ENCODE assay signal across 8 cellular contexts in the genomic region with DNA sequence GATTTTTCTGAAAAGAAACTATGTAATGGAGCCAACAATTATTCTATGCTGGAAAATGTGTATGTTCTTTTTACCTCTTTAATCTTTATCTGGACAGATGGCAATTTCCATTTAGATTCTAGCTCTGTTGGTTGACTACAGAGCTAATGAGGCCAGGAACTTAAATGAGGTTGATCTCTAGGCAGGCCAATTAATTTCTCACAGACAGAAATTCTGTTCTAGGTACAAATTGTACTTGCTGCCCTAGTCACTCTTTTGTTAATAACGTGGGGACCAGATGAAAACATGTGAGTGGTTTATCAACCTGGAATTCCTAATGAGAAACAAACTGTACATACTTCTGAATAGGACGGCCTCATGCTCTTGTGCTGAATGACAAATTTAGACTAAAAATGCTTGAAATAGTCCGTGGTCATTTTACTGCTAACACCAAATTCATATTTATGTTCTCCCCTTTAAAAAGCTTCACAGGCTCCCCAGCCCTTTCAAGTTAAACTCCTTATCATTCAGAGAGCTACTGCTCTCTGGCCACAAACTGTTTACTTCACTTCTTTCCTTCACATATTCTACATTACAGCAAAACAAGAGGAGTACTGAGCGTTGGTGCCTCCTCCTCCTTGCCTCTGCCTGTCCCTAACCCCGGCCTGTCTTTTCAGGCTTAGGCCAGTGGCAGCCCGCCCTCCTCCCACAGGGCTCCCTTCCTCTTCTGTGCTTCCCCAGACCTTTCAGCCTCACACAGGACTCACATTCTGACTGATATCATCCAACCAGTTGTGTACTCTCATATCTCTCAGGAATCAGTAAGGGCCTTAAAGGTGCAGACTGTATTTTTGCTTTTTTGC. TPM values are rescaled to one million over a fixed set of nuclear protein-coding genes. Genes with fewer than 3 reads are reported as not detected.
DNase-seq lines count a peak whose midpoint lies in the region; ATAC-seq, FAIRE-seq and TF ChIP-seq lines count a peak whose summit lies in the region.

No MANE protein-coding gene starts in this region.

- peak in 1 of 2 donors; percentile 37 for ATAC-seq in CD4-positive, CD25-positive, alpha-beta regulatory T cell (ENCODE audit: low read depth in 2 of 2)
- ATAC-seq in GM19395 (IDR thresholded peaks at IDR 0.05; ENCODE audit: unreplicated experiment), result peak; percentile 93
- peak; percentile 88 for ATAC-seq in HG03280 (IDR thresholded peaks at IDR 0.05; ENCODE audit: unreplicated experiment)

- H3K9ac ChIP-seq in SK-N-MC (ENCODE audit: insufficient read length), result peak overlapping the region; percentile 78

- FAIRE-seq in HTR-8/SVneo (lab: Jason Lieb, UNC), result no peak

- no peak for TF ChIP-seq CTCF in fibroblast of mammary gland (conservative IDR thresholded peaks at IDR 0.05; ENCODE audit: control insufficient read depth, insufficient read depth, low read depth, low read length)
- no peak for TF ChIP-seq CTCF in neutrophil (IDR thresholded peaks at IDR 0.05)

- no peaks in the 10 kb centered on the region for H3K27me3 ChIP-seq in CD4-positive, CD25-positive, alpha-beta regulatory T cell (ENCODE audit: control insufficient read depth, insufficient read depth, low read length)
- no peaks in the 10 kb centered on the region for H3K27me3 ChIP-seq in neutrophil

- H3K27me3 Mint-ChIP-seq in CD4-positive, CD25-positive, alpha-beta regulatory T cell, result no peaks in the 10 kb centered on the region

- H3K4me3 ChIP-seq in CD4-positive, CD25-positive, alpha-beta regulatory T cell (ENCODE audit: low read depth, low read length), result no peak overlapping the region
- peak overlapping the region; percentile 62 for H3K4me3 ChIP-seq in SK-N-MC
- H3K4me3 ChIP-seq in fibroblast of mammary gland (ENCODE audit: control insufficient read depth, low read depth, low read length), result no peak overlapping the region
- no peak overlapping the region for H3K4me3 ChIP-seq in neutrophil (ENCODE audit: low read depth in 1 of 2, low read length in 1 of 2)

- H3K9me3 Mint-ChIP-seq in CD4-positive, CD25-positive, alpha-beta regulatory T cell, result no peaks in the 10 kb centered on the region

- no peaks in the 10 kb centered on the region for H3K4me1 ChIP-seq in CD4-positive, CD25-positive, alpha-beta regulatory T cell (ENCODE audit: control insufficient read depth, insufficient read depth, low read length, poor library complexity, severe bottlenecking)
- peaks cover 23 to 27% of the 10 kb centered on the region in 2 experiments for H3K4me1 ChIP-seq in neutrophil (ENCODE audit: control insufficient read depth in 1 of 2, insufficient read depth in 1 of 2, low read depth in 1 of 2, low read length in 1 of 2)

- no peak overlapping the region for H3K4me3 Mint-ChIP-seq in CD4-positive, CD25-positive, alpha-beta regulatory T cell

- H3K4me1 Mint-ChIP-seq in CD4-positive, CD25-positive, alpha-beta regulatory T cell, result peaks cover 26 to 31% (median 29%) of the 10 kb centered on the region in 4 donors

- H3K36me3 Mint-ChIP-seq in CD4-positive, CD25-positive, alpha-beta regulatory T cell, result peaks cover 11% of the 10 kb centered on the region

- no peak overlapping the region for H3K27ac ChIP-seq in CD4-positive, CD25-positive, alpha-beta regulatory T cell (ENCODE audit: insufficient read depth, low read length, poor library complexity, severe bottlenecking)
- H3K27ac ChIP-seq in SK-N-MC, result peak overlapping the region; percentile 99
- peak overlapping the region; percentile 67 for H3K27ac ChIP-seq in neutrophil

- H3K27ac Mint-ChIP-seq in CD4-positive, CD25-positive, alpha-beta regulatory T cell, result peak overlapping the region in 2 of 3 donors; percentile 17 to 47

- no peaks in the 10 kb centered on the region for H3K9me3 ChIP-seq in CD4-positive, CD25-positive, alpha-beta regulatory T cell (ENCODE audit: control insufficient read depth in 2 of 2, low read length in 2 of 2)
- H3K9me3 ChIP-seq in SK-N-MC (ENCODE audit: low read depth, low read length) (no peaks in the 10 kb centered on the region; the same call in none of the 2 replicates), neutrophil (no peaks in the 10 kb centered on the region)

- H3K36me3 ChIP-seq in CD4-positive, CD25-positive, alpha-beta regulatory T cell (ENCODE audit: control insufficient read depth, insufficient read depth, low read length), result no peaks in the 10 kb centered on the region
- H3K36me3 ChIP-seq in SK-N-MC (ENCODE audit: insufficient read depth, low read length), result peaks cover 8% of the 10 kb centered on the region
- H3K36me3 ChIP-seq in neutrophil, result no peaks in the 10 kb centered on the region

- DNase-seq in CD4-positive, CD25-positive, alpha-beta regulatory T cell, result no peak
- no peak for DNase-seq in SK-N-MC (ENCODE audit: low read depth, low spot score)
- peak; percentile 25 for DNase-seq in fibroblast of mammary gland (ENCODE audit: low read depth)
- DNase-seq in HTR-8/SVneo (ENCODE audit: insufficient read length, low spot score), result no peak
- DNase-seq in NCI-H748 treated with DMSO at 0.1 percent for 48 hours (lab: John Stamatoyannopoulos, UW), result no peak

RNA-seq across cellular contexts. Expression of gene DTNBP1, which starts 41.4 kb away (rescaled TPM):
- 22.4 TPM for total RNA-seq in CD4-positive, CD25-positive, alpha-beta regulatory T cell
- polyA plus RNA-seq in CD4-positive, CD25-positive, alpha-beta regulatory T cell, result 10 to 100 TPM; 27.4 to 43.1 (median 34.0) TPM
